8 cellular contexts compared by ENCODE assay signal in the genomic region with DNA sequence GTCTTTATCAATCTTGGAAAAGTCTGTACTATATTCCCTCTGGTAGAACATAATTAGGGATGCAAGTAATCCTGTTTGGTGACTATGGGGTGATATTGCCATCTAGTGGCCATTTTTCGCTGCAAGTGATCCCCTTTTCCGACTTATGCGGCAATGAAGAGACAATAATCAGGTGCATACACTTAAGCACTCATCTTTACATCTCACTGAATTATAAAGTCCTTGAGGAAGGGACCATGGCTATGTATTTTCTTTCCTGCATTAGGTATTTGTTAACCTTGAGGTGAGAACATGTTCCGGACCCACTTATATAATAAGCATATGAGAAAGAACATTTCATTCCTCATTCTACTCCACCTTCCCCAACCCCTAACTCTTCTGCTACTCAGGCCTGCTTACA. TPM values are rescaled to one million over a fixed set of nuclear protein-coding genes. Genes with fewer than 3 reads are reported as not detected.
A peak's percentile ranks its signal among the peaks of the same experiment; 100 is the strongest.
DNase-seq lines count a peak whose midpoint lies in the region; ATAC-seq and TF ChIP-seq lines count a peak whose summit lies in the region.

No MANE protein-coding gene starts in this region.

- H4K20me1 ChIP-seq in Loucy (ENCODE audit: insufficient read depth, low read length, poor library complexity, severe bottlenecking) = no peaks in the 10 kb centered on the region
- no peaks in the 10 kb centered on the region for H4K20me1 ChIP-seq in hepatocyte (ENCODE audit: insufficient read depth, poor library complexity, severe bottlenecking)

- H2AFZ ChIP-seq in Loucy (ENCODE audit: low read length) = no peak overlapping the region
- H2AFZ ChIP-seq in hepatocyte = no peak overlapping the region

- H3F3A ChIP-seq in Loucy (ENCODE audit: low read depth) = no peaks in the 10 kb centered on the region

- CTCF ChIA-PET in AG04450 (lab: Charles Lee) = interaction anchor here (0.6 to 7.9 kb wide), 44 partner anchors 11 to 817 kb away, joined by 3 to 97 read pairs (median 4); partner anchors contain the start of genes ERAP1 and LNPEP

- POLR2A ChIA-PET in AG04450 (lab: Yijun Ruan, JAX) = no interaction called here

- TF ChIP-seq CTCF in AG04450 (IDR thresholded peaks at IDR 0.05; ENCODE audit: low read depth, low read length) (peak; percentile 93), GM12874 (IDR thresholded peaks at IDR 0.05; ENCODE audit: insufficient read depth, low read depth, low read length) (peak; percentile 69; the same call in 1 of the 2 replicates), Loucy (conservative IDR thresholded peaks at IDR 0.05; ENCODE audit: low read length) (peak; percentile 99), hepatocyte (IDR thresholded peaks at IDR 0.05; ENCODE audit: poor library complexity) (peak; percentile 90)

- H3K9me2 ChIP-seq in Loucy (replicated peaks; ENCODE audit: low read depth, low read length) (no peaks in the 10 kb centered on the region), hepatocyte (replicated peaks; ENCODE audit: insufficient read depth) (no peaks in the 10 kb centered on the region)

- H3K9me3 ChIP-seq in AG04450 (ENCODE audit: control insufficient read depth, insufficient read depth, low read length) = peaks cover 4% of the 10 kb centered on the region; the same call in 1 of the 2 replicates
- H3K9me3 ChIP-seq in Loucy (ENCODE audit: insufficient read depth, low read depth, low read length) = peaks cover 17% of the 10 kb centered on the region
- peaks cover 7% of the 10 kb centered on the region for H3K9me3 ChIP-seq in hepatocyte (ENCODE audit: low read depth)

- H3K36me3 ChIP-seq in Loucy (ENCODE audit: insufficient read depth, low read length) (peaks cover 6% of the 10 kb centered on the region; the same call in 1 of the 2 replicates), hepatocyte (replicated peaks; ENCODE audit: insufficient read depth, low read depth) (peaks cover 6% of the 10 kb centered on the region)

- H3K4me2 ChIP-seq in Loucy (ENCODE audit: low read depth, low read length, poor library complexity, severe bottlenecking) = no peak overlapping the region
- no peak overlapping the region for H3K4me2 ChIP-seq in hepatocyte

- H3K9ac ChIP-seq in Loucy (ENCODE audit: low read depth, low read length, poor library complexity, severe bottlenecking) = no peak overlapping the region

- DNase-seq in AG04450 (ENCODE audit: low read depth, low spot score) = peak; percentile 69
- peak; percentile 76 for DNase-seq in RKO (ENCODE audit: low spot score)
- peak; percentile 87 for DNase-seq in astrocyte of the hippocampus (ENCODE audit: low read depth, low spot score)
- DNase-seq in hepatocyte (ENCODE audit: low spot score) = peak; percentile 85
- DNase-seq in skeletal muscle cell (ENCODE audit: low read depth) = peak; percentile 34

- H3K4me3 ChIP-seq in AG04450 (ENCODE audit: low read depth, low read length) (no peak overlapping the region), Loucy (ENCODE audit: low read length, poor library complexity, severe bottlenecking) (no peak overlapping the region), hepatocyte (no peak overlapping the region), skeletal muscle cell (ENCODE audit: low read depth, low read length) (no peak overlapping the region)

- H3K79me2 ChIP-seq in Loucy (ENCODE audit: insufficient read depth, low read length) (no peaks in the 10 kb centered on the region), hepatocyte (no peaks in the 10 kb centered on the region)

- WGBS in hepatocyte (ENCODE audit: low lambda C conversion rate, missing lambda C conversion rate) = 31% methylated on average over 4 of the region's 4 CpGs

- no peaks in the 10 kb centered on the region for H3K4me1 ChIP-seq in Loucy (ENCODE audit: insufficient read depth, low read length, poor library complexity, severe bottlenecking)
- H3K4me1 ChIP-seq in hepatocyte (ENCODE audit: insufficient read depth) = peaks cover 15% of the 10 kb centered on the region

- no peak for ATAC-seq in GM19328 (IDR thresholded peaks at IDR 0.05; ENCODE audit: unreplicated experiment)

- H3K27ac ChIP-seq in AG04450 (ENCODE audit: low read depth, low read length) = no peak overlapping the region
- no peak overlapping the region for H3K27ac ChIP-seq in hepatocyte

- H3K27me3 ChIP-seq in AG04450 (ENCODE audit: control insufficient read depth, insufficient read depth, low read length) (no peaks in the 10 kb centered on the region), Loucy (ENCODE audit: insufficient read depth, low read length, poor library complexity, severe bottlenecking) (no peaks in the 10 kb centered on the region), hepatocyte (no peaks in the 10 kb centered on the region)

RNA-seq across cellular contexts. Expression of gene LIX1, which starts 19.6 kb away (rescaled TPM):
- not detected in 2 replicates for polyA plus RNA-seq in AG04450 (2011; rRNA removed)
- not detected in 2 replicates for polyA minus RNA-seq in AG04450 (2011; rRNA and poly(A)+ RNA removed)
- 4.7 and 6.2 TPM in 2 replicates for total RNA-seq in hepatocyte
- polyA plus RNA-seq in hepatocyte = 2.4 and 4.3 TPM in 2 replicates

RNA-seq across cellular contexts. Expression of gene RIOK2, which starts 21.0 kb away (rescaled TPM):
- polyA plus RNA-seq in AG04450 (2011; rRNA removed) = 24.2 and 35.7 TPM in 2 replicates
- polyA minus RNA-seq in AG04450 (2011; rRNA and poly(A)+ RNA removed) = 11.9 and 22.8 TPM in 2 replicates
- total RNA-seq in hepatocyte = 28.5 and 44.1 TPM in 2 replicates
- 25.7 and 34.4 TPM in 2 replicates for polyA plus RNA-seq in hepatocyte

Comparison
In these comparisons a context has a peak if more than half of its experiments do, and no peak if none do; other contexts are left out.
1. DNase-seq: peak in every context shown above with its lines; median percentile 87 in astrocyte of the hippocampus; 85 in hepatocyte; 76 in RKO; 69 in AG04450; 34 in skeletal muscle cell.